ENCODE assay signal across 33 cellular contexts in genomic region chr14:86217523-86217922, GRCh38.
"Had no signal": no experiment of that assay in that cellular context is flagged by ENCODE, and none has a peak within 500 bp of the region (broad histone marks: within the 10 kb centered on the region; RNA-seq: fewer than 3 reads in every experiment).

No MANE protein-coding gene starts in this region.

- H3K27ac Mint-ChIP-seq: activated CD4-positive, alpha-beta memory T cell treated with anti-CD3 and anti-CD28 coated beads, Interleukin-2, amount 10 ng/mL, durations not matched to agents 7 days and 5 days; activated CD4-positive, alpha-beta T cell treated with anti-CD3 and anti-CD28 coated beads, Interleukin-2, amount 10 ng/mL, durations not matched to agents 24 days and 14 days; activated naive CD4-positive, alpha-beta T cell treated with anti-CD3 and anti-CD28 coated beads, Interleukin-2, amount 50 U/mL, for 24 hours; activated naive CD8-positive, alpha-beta T cell treated with anti-CD3 and anti-CD28 coated beads, Interleukin-2, amount 50 U/mL, for 24 hours; activated T-helper 17 cell treated with anti-CD3 and anti-CD28 coated beads, Interleukin-2, amount 50 U/mL, for 72 hours; nephron; progenitor cell of endocrine pancreas; stimulated activated effector memory CD8-positive, alpha-beta T cell treated with anti-CD3 and anti-CD28 coated beads, Interleukin-12 subunit alpha, Interleukin-12 subunit beta, amount 100 ng/mL, for 72 hours; stimulated activated naive CD8-positive, alpha-beta T cell treated with anti-CD3 and anti-CD28 coated beads, Interleukin-15, Interleukin-2, amounts not matched to agents 100 ng/mL and 50 ng/mL, for 24 hours; T-helper 2 cell treated with Interferon-gamma antibody and Interleukin-4, amounts not matched to agents 5 μg/mL and 100 μg/mL, for 36 hours had no signal

- H3K9me3 Mint-ChIP-seq: activated CD4-positive, alpha-beta T cell treated with anti-CD3 and anti-CD28 coated beads, Interleukin-2, amount 10 ng/mL, durations not matched to agents 24 days and 14 days; activated naive CD8-positive, alpha-beta T cell treated with anti-CD3 and anti-CD28 coated beads, Interleukin-2, amount 50 U/mL, for 24 hours; activated T-helper 17 cell treated with anti-CD3 and anti-CD28 coated beads, Interleukin-2, amount 50 U/mL, for 72 hours; nephron; stimulated activated naive CD8-positive, alpha-beta T cell treated with anti-CD3 and anti-CD28 coated beads, Interleukin-15, Interleukin-2, amounts not matched to agents 100 ng/mL and 50 ng/mL, for 24 hours; T-helper 2 cell treated with Interferon-gamma antibody and Interleukin-4, amounts not matched to agents 5 μg/mL and 100 μg/mL, for 36 hours had no signal

- H3K36me3 Mint-ChIP-seq: activated naive CD4-positive, alpha-beta T cell treated with anti-CD3 and anti-CD28 coated beads, Interleukin-2, amount 50 U/mL, for 24 hours; stimulated activated effector memory CD8-positive, alpha-beta T cell treated with anti-CD3 and anti-CD28 coated beads, Interleukin-12 subunit alpha, Interleukin-12 subunit beta, amount 100 ng/mL, for 72 hours had no signal

- H3K4me1 ChIP-seq: breast epithelium, lower lobe of right lung, thyroid gland, upper lobe of left lung, vagina had no signal

- H3K4me3 ChIP-seq: breast epithelium, lower lobe of right lung, mucosa of descending colon, ovary, skin epidermis, thyroid gland, upper lobe of left lung, vagina had no signal

- H3K36me3 ChIP-seq: breast epithelium, lower lobe of right lung, neutrophil, ovary, thyroid gland, upper lobe of left lung, vagina, WERI-Rb-1 had no signal

- H3K4me1 Mint-ChIP-seq: activated CD4-positive, alpha-beta memory T cell treated with anti-CD3 and anti-CD28 coated beads, Interleukin-2, amount 10 ng/mL, durations not matched to agents 7 days and 5 days; activated CD4-positive, alpha-beta T cell treated with anti-CD3 and anti-CD28 coated beads, Interleukin-2, amount 10 ng/mL, durations not matched to agents 24 days and 14 days; activated naive CD4-positive, alpha-beta T cell treated with anti-CD3 and anti-CD28 coated beads, Interleukin-2, amount 50 U/mL, for 24 hours; activated naive CD8-positive, alpha-beta T cell treated with anti-CD3 and anti-CD28 coated beads, Interleukin-2, amount 50 U/mL, for 24 hours; activated T-helper 17 cell treated with anti-CD3 and anti-CD28 coated beads, Interleukin-2, amount 50 U/mL, for 72 hours; stimulated activated effector memory CD8-positive, alpha-beta T cell treated with anti-CD3 and anti-CD28 coated beads, Interleukin-12 subunit alpha, Interleukin-12 subunit beta, amount 100 ng/mL, for 72 hours had no signal

- DNase-seq: activated CD4-positive, alpha-beta memory T cell treated with anti-CD3 and anti-CD28 coated beads, Interleukin-2, amount 10 ng/mL, durations not matched to agents 7 days and 5 days; activated CD4-positive, alpha-beta T cell treated with anti-CD3 and anti-CD28 coated beads, Interleukin-2, amount 10 ng/mL, durations not matched to agents 24 days and 14 days; activated CD4-positive, CD25-positive, alpha-beta regulatory T cell treated with anti-CD3 and anti-CD28 coated beads, Interleukin-2, amount 50 U/mL, for 72 hours; activated gamma-delta T cell treated with Interleukin-2 at 50 U/mL for 16 hours; activated naive CD8-positive, alpha-beta T cell treated with anti-CD3 and anti-CD28 coated beads, Interleukin-2, amount 50 U/mL, for 24 hours; activated T-cell treated with anti-CD3 and anti-CD28 coated beads, Interleukin-2, amount 50 U/mL, for 4 hours; central memory CD4-positive, alpha-beta T cell; foreskin fibroblast; hippocampal formation; kidney glomerular epithelial cell; lower lobe of right lung; mucosa of descending colon; ovary; stimulated activated CD4-positive, alpha-beta T cell treated with anti-CD3 and anti-CD28 coated beads, Interleukin-4, amount 100 ng/mL, for 24 hours; substantia nigra; T-helper 1 cell; thyroid gland; WERI-Rb-1 had no signal

- H3K9me3 ChIP-seq: breast epithelium, lower lobe of right lung, neutrophil, ovary, thyroid gland, upper lobe of left lung, vagina had no signal

- H3K4me3 Mint-ChIP-seq: activated CD4-positive, alpha-beta memory T cell treated with anti-CD3 and anti-CD28 coated beads, Interleukin-2, amount 10 ng/mL, durations not matched to agents 7 days and 5 days; activated CD4-positive, alpha-beta T cell treated with anti-CD3 and anti-CD28 coated beads, Interleukin-2, amount 10 ng/mL, durations not matched to agents 24 days and 14 days; activated naive CD4-positive, alpha-beta T cell treated with anti-CD3 and anti-CD28 coated beads, Interleukin-2, amount 50 U/mL, for 24 hours; activated naive CD8-positive, alpha-beta T cell treated with anti-CD3 and anti-CD28 coated beads, Interleukin-2, amount 50 U/mL, for 24 hours; activated T-cell treated with anti-CD3 and anti-CD28 coated beads, Interleukin-2, amount 50 U/mL, for 4 hours; activated T-helper 17 cell treated with anti-CD3 and anti-CD28 coated beads, Interleukin-2, amount 50 U/mL, for 72 hours; nephron; stimulated activated effector memory CD8-positive, alpha-beta T cell treated with anti-CD3 and anti-CD28 coated beads, Interleukin-12 subunit alpha, Interleukin-12 subunit beta, amount 100 ng/mL, for 72 hours; stimulated activated naive CD8-positive, alpha-beta T cell treated with anti-CD3 and anti-CD28 coated beads, Interleukin-15, Interleukin-2, amounts not matched to agents 100 ng/mL and 50 ng/mL, for 24 hours; T-helper 2 cell treated with Interferon-gamma antibody and Interleukin-4, amounts not matched to agents 5 μg/mL and 100 μg/mL, for 36 hours had no signal

- H3K27me3 Mint-ChIP-seq: activated CD4-positive, alpha-beta memory T cell treated with anti-CD3 and anti-CD28 coated beads, Interleukin-2, amount 10 ng/mL, durations not matched to agents 7 days and 5 days; activated CD4-positive, alpha-beta T cell treated with anti-CD3 and anti-CD28 coated beads, Interleukin-2, amount 10 ng/mL, durations not matched to agents 24 days and 14 days; activated naive CD4-positive, alpha-beta T cell treated with anti-CD3 and anti-CD28 coated beads, Interleukin-2, amount 50 U/mL, for 24 hours; activated naive CD8-positive, alpha-beta T cell treated with anti-CD3 and anti-CD28 coated beads, Interleukin-2, amount 50 U/mL, for 24 hours; activated T-helper 17 cell treated with anti-CD3 and anti-CD28 coated beads, Interleukin-2, amount 50 U/mL, for 72 hours; progenitor cell of endocrine pancreas; stimulated activated naive CD8-positive, alpha-beta T cell treated with anti-CD3 and anti-CD28 coated beads, Interleukin-15, Interleukin-2, amounts not matched to agents 100 ng/mL and 50 ng/mL, for 24 hours had no signal

- H3K27me3 ChIP-seq: breast epithelium, neutrophil, thyroid gland, upper lobe of left lung, vagina had no signal

- H3K27ac ChIP-seq: breast epithelium, lower lobe of right lung, neutrophil, ovary, skin epidermis, thyroid gland, upper lobe of left lung, vagina, WERI-Rb-1 had no signal

- ATAC-seq: activated naive CD8-positive, alpha-beta T cell treated with anti-CD3 and anti-CD28 coated beads, Interleukin-2, amount 50 U/mL, for 24 hours; activated T-cell treated with anti-CD3 and anti-CD28 coated beads, Interleukin-2, amount 50 U/mL, for 4 hours; activated T-helper 17 cell treated with anti-CD3 and anti-CD28 coated beads, Interleukin-2, amount 50 U/mL, for 72 hours; esophagus mucosa; left lobe of liver; lower lobe of right lung; mucosa of descending colon; sciatic nerve; stimulated activated effector memory CD8-positive, alpha-beta T cell treated with anti-CD3 and anti-CD28 coated beads, Interleukin-12 subunit alpha, Interleukin-12 subunit beta, amount 100 ng/mL, for 72 hours had no signal
